In the genomic region with DNA sequence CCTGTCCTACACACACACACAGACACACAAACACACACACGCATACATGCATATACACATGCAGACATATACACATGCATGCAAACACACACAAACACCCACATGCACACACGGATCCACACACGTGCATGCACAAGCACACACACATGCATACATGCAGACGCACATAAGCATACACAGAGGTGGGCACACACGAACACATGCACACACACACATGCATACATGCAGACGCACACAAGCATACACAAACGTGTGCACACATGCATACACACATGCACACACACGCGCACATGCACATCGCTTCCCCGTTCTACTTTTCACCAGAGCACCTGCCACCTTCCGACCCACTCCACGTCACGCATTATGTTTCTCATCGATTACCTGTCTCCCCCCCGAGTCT, we compare ENCODE assay signal across 2 cellular contexts.
TF ChIP-seq lines count a peak whose summit lies in the region.

No MANE protein-coding gene starts in this region.

TF ChIP-seq in WTC11, 78 proteins besides CTCF, POLR2A, EP300 and RAD21:
- no peak for TF ChIP-seq GTF2I (CRISPR knock-in tag; conservative IDR thresholded peaks at IDR 0.05)
- no peak for TF ChIP-seq OVOL2 (CRISPR knock-in tag; IDR thresholded peaks at IDR 0.05; ENCODE audit: borderline replicate concordance)

TF ChIP-seq in endothelial cell of umbilical vein, 7 proteins besides CTCF, POLR2A, EP300 and RAD21:
- TF ChIP-seq, protein P1, sequence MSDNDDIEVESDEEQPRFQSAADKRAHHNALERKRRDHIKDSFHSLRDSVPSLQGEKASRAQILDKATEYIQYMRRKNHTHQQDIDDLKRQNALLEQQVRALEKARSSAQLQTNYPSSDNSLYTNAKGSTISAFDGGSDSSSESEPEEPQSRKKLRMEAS (IDR thresholded peaks at IDR 0.05; ENCODE audit: insufficient read depth, insufficient read length), result peak; percentile 20
- no peak for TF ChIP-seq POLR2AphosphoS5 (IDR thresholded peaks at IDR 0.05; ENCODE audit: insufficient read depth, low read depth, low read length)
- no peak for TF ChIP-seq GATA2 (IDR thresholded peaks at IDR 0.05; ENCODE audit: insufficient read depth, insufficient read length, low read depth, low read length)
- TF ChIP-seq JUN (IDR thresholded peaks at IDR 0.05; ENCODE audit: borderline replicate concordance, insufficient read depth, insufficient read length, low read depth), result no peak
- no peak for TF ChIP-seq MYC (IDR thresholded peaks at IDR 0.05; ENCODE audit: low read depth, low read length)
- no peak for TF ChIP-seq EZH2 (IDR thresholded peaks at IDR 0.05; ENCODE audit: borderline replicate concordance, low read depth, low read length, severe bottlenecking)
